ENCODE assay signal across 30 cellular contexts in the genomic region with DNA sequence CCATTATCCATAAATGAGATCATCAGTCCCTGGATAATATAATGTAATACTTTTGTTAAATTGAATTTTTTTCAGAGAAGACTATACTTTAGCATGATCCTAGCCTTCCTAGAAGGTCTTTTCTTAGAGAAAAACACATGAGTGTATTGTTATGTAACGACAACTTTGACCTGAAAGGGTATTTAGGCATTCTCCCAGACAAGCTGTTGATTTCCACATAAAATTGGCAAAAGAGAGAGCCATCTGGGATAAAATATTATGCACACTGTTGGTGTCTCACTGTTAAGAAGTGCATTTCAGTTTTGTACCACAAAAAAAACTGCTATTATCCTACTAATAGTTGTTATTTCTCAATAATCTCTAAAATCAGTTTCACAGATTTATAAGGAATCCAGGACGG.
"Had no signal": no experiment of that assay in that cellular context is flagged by ENCODE, and none has a peak within 500 bp of the region (broad histone marks: within the 10 kb centered on the region; RNA-seq: fewer than 3 reads in every experiment).

No MANE protein-coding gene starts in this region.

- H3K36me3 Mint-ChIP-seq: neural progenitor cell; stimulated activated memory B cell treated with anti-CD40 and anti-IgM and Interleukin-4, amounts not matched to agents 10 μg/mL and 1 μg/mL and 100 μg/mL, for 72 hours had no signal

- H3K4me2 ChIP-seq: neural progenitor cell, smooth muscle cell had no signal

- H3K27ac ChIP-seq: left lung, lower lobe of right lung, neural progenitor cell, neutrophil, ovary, right atrium auricular region, right lobe of liver, testis, thyroid gland, transverse colon, upper lobe of right lung had no signal

- H3K4me1 ChIP-seq: left lung, lower lobe of right lung, right atrium auricular region, right lobe of liver, testis, thyroid gland, transverse colon, upper lobe of right lung had no signal

- H3K27me3 Mint-ChIP-seq: progenitor cell of endocrine pancreas had no signal

- H3K27ac Mint-ChIP-seq: naive B cell; natural killer cell; nephron progenitor cell; neural progenitor cell; progenitor cell of endocrine pancreas; stimulated activated memory B cell treated with anti-CD40 and anti-IgM and Interleukin-4, amounts not matched to agents 10 μg/mL and 1 μg/mL and 100 μg/mL, for 72 hours; stimulated activated naive CD8-positive, alpha-beta T cell treated with anti-CD3 and anti-CD28 coated beads, Interleukin-15, amount 100 ng/mL, for 72 hours had no signal

- H3K9me3 Mint-ChIP-seq: natural killer cell; nephron progenitor cell; neural progenitor cell; stimulated activated memory B cell treated with anti-CD40 and anti-IgM and Interleukin-4, amounts not matched to agents 10 μg/mL and 1 μg/mL and 100 μg/mL, for 72 hours; stimulated activated naive CD8-positive, alpha-beta T cell treated with anti-CD3 and anti-CD28 coated beads, Interleukin-15, amount 100 ng/mL, for 72 hours had no signal

- H3K9me3 ChIP-seq: left lung, lower lobe of right lung, neutrophil, ovary, right atrium auricular region, right lobe of liver, testis, thyroid gland, transverse colon, upper lobe of right lung had no signal

- ATAC-seq: left lung; lower lobe of right lung; natural killer cell; stimulated activated memory B cell treated with anti-CD40 and anti-IgM and Interleukin-4, amounts not matched to agents 10 μg/mL and 1 μg/mL and 100 μg/mL, for 72 hours; stimulated activated naive CD8-positive, alpha-beta T cell treated with anti-CD3 and anti-CD28 coated beads, Interleukin-15, amount 100 ng/mL, for 72 hours; upper lobe of right lung had no signal

- DNase-seq: hippocampal formation; kidney glomerular epithelial cell; left cardiac atrium; left lung; lower lobe of right lung; mammary epithelial cell; mesenchymal stem cell; naive B cell; natural killer cell; nephron progenitor cell; ovary; right lobe of liver; stimulated activated CD4-positive, alpha-beta T cell treated with anti-CD3 and anti-CD28 coated beads, Interleukin-1b, Interleukin-23, amount 100 ng/mL, for 48 hours; stimulated activated CD4-positive, alpha-beta T cell treated with anti-CD3 and anti-CD28 coated beads, Interleukin-2, amount 100 ng/mL, for 48 hours; stimulated activated CD4-positive, alpha-beta T cell treated with anti-CD3 and anti-CD28 coated beads, Interleukin-4, amount 100 ng/mL, for 4 hours; stimulated activated CD8-positive, alpha-beta memory T cell treated with anti-CD3 and anti-CD28 coated beads, Interleukin-4, amount 100 ng/mL, for 48 hours; stimulated activated naive CD4-positive, alpha-beta T cell treated with Interleukin-2 at 50 U/mL for 16 hours; stimulated activated naive CD8-positive, alpha-beta T cell treated with anti-CD3 and anti-CD28 coated beads, Interleukin-15, amount 100 ng/mL, for 72 hours; testis; thyroid gland; transverse colon; upper lobe of right lung had no signal

- H3K4me3 ChIP-seq: left lung, lower lobe of right lung, neural progenitor cell, ovary, right atrium auricular region, right lobe of liver, smooth muscle cell, testis, thyroid gland, transverse colon, upper lobe of right lung had no signal

- FAIRE-seq: keratinocyte, urothelium cell line had no signal

- H3K4me3 Mint-ChIP-seq: naive B cell; natural killer cell; nephron progenitor cell; neural progenitor cell; stimulated activated memory B cell treated with anti-CD40 and anti-IgM and Interleukin-4, amounts not matched to agents 10 μg/mL and 1 μg/mL and 100 μg/mL, for 72 hours; stimulated activated naive CD8-positive, alpha-beta T cell treated with anti-CD3 and anti-CD28 coated beads, Interleukin-15, amount 100 ng/mL, for 72 hours had no signal

- H3K4me1 Mint-ChIP-seq: naive B cell; natural killer cell; stimulated activated memory B cell treated with anti-CD40 and anti-IgM and Interleukin-4, amounts not matched to agents 10 μg/mL and 1 μg/mL and 100 μg/mL, for 72 hours; stimulated activated naive CD8-positive, alpha-beta T cell treated with anti-CD3 and anti-CD28 coated beads, Interleukin-15, amount 100 ng/mL, for 72 hours had no signal

- H3K9ac ChIP-seq: neural progenitor cell had no signal

- H2AFZ ChIP-seq: neural progenitor cell had no signal

- H3K27me3 ChIP-seq: left lung, neural progenitor cell, neutrophil, ovary, right atrium auricular region, right lobe of liver, testis, thyroid gland, transverse colon, upper lobe of right lung had no signal

- H3K36me3 ChIP-seq: left lung, lower lobe of right lung, neural progenitor cell, neutrophil, ovary, right atrium auricular region, right lobe of liver, thyroid gland, transverse colon, upper lobe of right lung had no signal
